Comparison of ENCODE assay signal across 8 cellular contexts in the genomic region with DNA sequence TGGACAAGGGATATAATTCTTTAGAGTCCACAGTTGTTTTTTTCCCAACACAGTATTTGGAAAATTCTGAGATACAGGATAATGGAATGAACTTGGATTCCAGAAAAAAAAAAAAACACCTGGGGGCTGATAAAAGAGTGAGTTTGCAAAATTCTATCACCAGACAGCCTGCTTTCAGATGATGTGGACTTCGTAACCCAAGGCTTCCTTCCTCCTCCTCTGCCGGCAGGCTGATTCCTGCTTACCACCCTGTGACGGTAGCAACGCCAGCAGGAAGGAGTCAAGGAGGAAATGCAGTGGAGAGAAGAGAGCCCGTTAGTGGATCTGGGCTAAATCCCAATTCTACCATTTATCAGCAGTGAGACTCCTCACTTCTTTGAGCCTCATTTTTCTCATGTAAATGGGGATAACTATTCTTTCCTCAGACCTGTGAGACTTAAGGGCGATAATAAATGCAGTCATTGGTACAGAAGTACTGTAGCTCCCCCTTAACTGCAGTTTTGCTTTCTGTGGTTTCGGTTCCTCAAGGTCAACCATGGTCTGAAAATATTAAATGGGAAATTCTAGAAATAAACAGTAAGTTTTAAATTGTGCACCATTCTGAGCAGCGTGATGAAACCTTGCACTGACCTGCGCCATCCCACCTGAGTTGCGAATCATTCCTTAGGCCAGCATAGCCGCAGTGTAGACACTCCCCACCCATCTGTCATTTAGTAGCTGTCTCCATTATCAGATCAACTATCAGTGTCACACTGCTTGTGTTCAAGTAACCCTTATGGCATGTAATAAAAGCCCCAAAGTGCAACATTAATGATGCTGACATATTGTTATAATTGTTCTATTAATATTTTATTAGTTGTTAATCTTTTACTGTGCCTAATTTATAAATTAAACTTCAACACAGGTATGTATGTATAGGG.
A peak's percentile ranks its signal among the peaks of the same experiment; 100 is the strongest.
DNase-seq lines count a peak whose midpoint lies in the region; ATAC-seq and TF ChIP-seq lines count a peak whose summit lies in the region.

No MANE protein-coding gene starts in this region.

- H3K4ac ChIP-seq in trophoblast cell (ENCODE audit: low read depth, low read length) = no peak overlapping the region

- CTCF ChIA-PET in HEK293T (lab: Yijun Ruan, JAX) = interaction anchor here (0.6 kb wide), 1 partner anchor 284 kb away, joined by 3 read pairs; no protein-coding TSS in a partner anchor

- H3K27ac ChIP-seq in OCI-LY1 (ENCODE audit: low read depth, low read length, poor library complexity, severe bottlenecking) (no peak overlapping the region), trophoblast cell (ENCODE audit: low read depth, low read length) (no peak overlapping the region), esophagus muscularis mucosa (replicated peaks in 1 of 4) (no peak overlapping the region)

- no peaks in the 10 kb centered on the region for H3K9me2 ChIP-seq in OCI-LY1 (ENCODE audit: low read depth, low read length)

- H3K36me3 ChIP-seq in OCI-LY1 (ENCODE audit: insufficient read depth, low read length) (no peaks in the 10 kb centered on the region), trophoblast cell (ENCODE audit: control insufficient read depth in 1 of 2, insufficient read depth in 2 of 2, low read length in 2 of 2) (no peaks in the 10 kb centered on the region), esophagus muscularis mucosa (peaks cover 0 to 53% (median 25%) of the 10 kb centered on the region in 4 donors)

- no peak overlapping the region for H3K18ac ChIP-seq in trophoblast cell (ENCODE audit: low read length)

- DNase-seq in trophoblast cell (peak; percentile 66 to 87), esophagus muscularis mucosa (ENCODE audit: extremely low spot score) (no peak), HEK293T (ENCODE audit: extremely low spot score) (no peak), OCI-M2 (lab: John Stamatoyannopoulos, UW; ENCODE audit: unreplicated experiment) (no peak)
- DNase-seq in activated CD4-positive, alpha-beta T cell treated with anti-CD3 and anti-CD28 coated beads, Interleukin-2, amount 50 U/mL, for 4 hours = no peak

- H3F3A ChIP-seq in OCI-LY1 (ENCODE audit: insufficient read depth, low read length) = no peaks in the 10 kb centered on the region

- no peak overlapping the region for H2BK12ac ChIP-seq in trophoblast cell (ENCODE audit: low read length)

- no peak overlapping the region for H3K23ac ChIP-seq in trophoblast cell (ENCODE audit: low read length)

- no peak overlapping the region for H3K4me3 ChIP-seq in OCI-LY1 (ENCODE audit: low read depth, low read length, poor library complexity, severe bottlenecking)
- no peak overlapping the region for H3K4me3 ChIP-seq in trophoblast cell (ENCODE audit: low read depth, low read length)
- no peak overlapping the region for H3K4me3 ChIP-seq in esophagus muscularis mucosa

- TF ChIP-seq POLR2A in esophagus muscularis mucosa (IDR thresholded peaks at IDR 0.05; ENCODE audit: low read depth) = no peak

- no peak overlapping the region for H4K12ac ChIP-seq in trophoblast cell (ENCODE audit: low read depth, low read length)

- no CpG with 5 or more reads among the region's 11 CpGs for WGBS in trophoblast cell (ENCODE audit: extremely low coverage, insufficient coverage, insufficient read length)
- 83% methylated on average over 11 of the region's 11 CpGs for WGBS in esophagus muscularis mucosa

- no peaks in the 10 kb centered on the region for H3K79me1 ChIP-seq in trophoblast cell (ENCODE audit: low read length)

- H3K9me3 ChIP-seq in OCI-LY1 (ENCODE audit: low read length) (no peaks in the 10 kb centered on the region), trophoblast cell (ENCODE audit: insufficient read depth, low read depth, low read length) (peaks cover 1% of the 10 kb centered on the region), esophagus muscularis mucosa (no peaks in the 10 kb centered on the region)

- no peak for TF ChIP-seq EP300 in esophagus muscularis mucosa (IDR thresholded peaks at IDR 0.05)

- intact Hi-C loops in esophagus muscularis mucosa (cut with DNase I) = no loop called here

- no peak for TF ChIP-seq CTCF in OCI-LY1 (IDR thresholded peaks at IDR 0.05; ENCODE audit: low read length)
- no peak for TF ChIP-seq CTCF in esophagus muscularis mucosa (IDR thresholded peaks at IDR 0.05)

- no peak overlapping the region for H2AK5ac ChIP-seq in trophoblast cell (ENCODE audit: low read length)

- H2AFZ ChIP-seq in OCI-LY1 (ENCODE audit: low read length) (no peak overlapping the region), trophoblast cell (ENCODE audit: insufficient read depth, low read length, poor library complexity) (no peak overlapping the region)

- no peak overlapping the region for H2BK120ac ChIP-seq in trophoblast cell (ENCODE audit: insufficient read depth, low read length, poor library complexity)

- no peaks in the 10 kb centered on the region for H4K20me1 ChIP-seq in OCI-LY1 (ENCODE audit: insufficient read depth, low read length)

- H3K27me3 ChIP-seq in OCI-LY1 (ENCODE audit: insufficient read depth, low read length) (no peaks in the 10 kb centered on the region), trophoblast cell (ENCODE audit: insufficient read depth, low read length) (no peaks in the 10 kb centered on the region), esophagus muscularis mucosa (no peaks in the 10 kb centered on the region)

- no peak overlapping the region for H4K8ac ChIP-seq in trophoblast cell (ENCODE audit: low read depth, low read length)

- H4K91ac ChIP-seq in trophoblast cell (ENCODE audit: low read depth, low read length) = no peak overlapping the region

- H3K79me2 ChIP-seq in OCI-LY1 (ENCODE audit: insufficient read depth, low read length) (no peaks in the 10 kb centered on the region), trophoblast cell (ENCODE audit: control insufficient read depth, insufficient read depth, low read length, poor library complexity) (no peaks in the 10 kb centered on the region)

- H3K4me1 ChIP-seq in OCI-LY1 (ENCODE audit: insufficient read depth, low read length, severe bottlenecking) (peaks cover 6% of the 10 kb centered on the region), trophoblast cell (ENCODE audit: control insufficient read depth in 1 of 2, insufficient read depth in 2 of 2, low read length in 2 of 2) (peaks cover 6 to 10% of the 10 kb centered on the region in 2 experiments), esophagus muscularis mucosa (peaks cover 15 to 24% (median 22%) of the 10 kb centered on the region in 4 donors)

- 0 out of 2 replicates have a peak overlapping the region, but pooled peaks have one; percentile 24 for H3K4me2 ChIP-seq in OCI-LY1 (ENCODE audit: low read length)
- no peak overlapping the region for H3K4me2 ChIP-seq in trophoblast cell (ENCODE audit: low read length)

- ATAC-seq in GM19035 (IDR thresholded peaks at IDR 0.05; ENCODE audit: unreplicated experiment) (peak; percentile 89), HG02943 (IDR thresholded peaks at IDR 0.05; ENCODE audit: low read depth, unreplicated experiment) (peak; percentile 88)

- H3K9ac ChIP-seq in OCI-LY1 (ENCODE audit: low read length) (no peak overlapping the region), trophoblast cell (ENCODE audit: low read length) (no peak overlapping the region)

- H3K14ac ChIP-seq in trophoblast cell (ENCODE audit: low read length) = no peak overlapping the region

- POLR2A ChIA-PET in HEK293T (lab: Yijun Ruan, JAX) = no interaction called here

- no peak overlapping the region for H2BK5ac ChIP-seq in trophoblast cell (ENCODE audit: low read depth, low read length, poor library complexity)

TF ChIP-seq in HEK293T, 16 proteins besides CTCF, POLR2A, EP300 and RAD21:
- TF ChIP-seq LEF1 (IDR thresholded peaks at IDR 0.05; ENCODE audit: borderline replicate concordance) = no peak

Comparison
In these comparisons a context has a peak if more than half of its experiments do, and no peak if none do; other contexts are left out.
1. DNase-seq: peak in trophoblast cell (2 of 2); none in esophagus muscularis mucosa (single experiment), activated CD4-positive, alpha-beta T cell treated with anti-CD3 and anti-CD28 coated beads, Interleukin-2, amount 50 U/mL, for 4 hours (0 of 2), HEK293T (single experiment) and OCI-M2 (single experiment).